19 cellular contexts compared by ENCODE assay signal in genomic region chr16:9334091-9334490, GRCh38.
DNase-seq lines count a peak whose midpoint lies in the region; ATAC-seq, FAIRE-seq and TF ChIP-seq lines count a peak whose summit lies in the region.
"Had no signal": no experiment of that assay in that cellular context is flagged by ENCODE, and none has a peak within 500 bp of the region (broad histone marks: within the 10 kb centered on the region; RNA-seq: fewer than 3 reads in every experiment).

No MANE protein-coding gene starts in this region.

- in situ Hi-C loops in HepG2 (cut with HindIII; ENCODE audit: extremely low pct_ligation_motif_present, low pct_unique_long_range_greater_than_20kb): no loop called here

- TF ChIP-seq RAD21 in HepG2 (CRISPR knock-in tag; IDR thresholded peaks at IDR 0.05): no peak

- BruUV-seq in HepG2 (replicated peaks; lab: Mats Ljungman, UMichigan): no TSS peak

- H2AFZ ChIP-seq in HepG2 (ENCODE audit: low read length): no peak overlapping the region
- H2AFZ ChIP-seq: GM23248 had no signal

- ATAC-seq in HepG2 (no peak), HG03439 (IDR thresholded peaks at IDR 0.05; ENCODE audit: unreplicated experiment) (no peak)
- ATAC-seq: A549, K562 had no signal

- no peaks in the 10 kb centered on the region for H3K36me3 ChIP-seq in HepG2 (replicated peaks in 1 of 2; ENCODE audit: control insufficient read depth in 1 of 2, insufficient read depth in 2 of 2, low read length in 2 of 2)
- H3K36me3 ChIP-seq: BLaER1, HAP-1 had no signal

- POLR2A ChIA-PET in HepG2 (lab: Yijun Ruan, JAX): no interaction called here

- no peak for TF ChIP-seq POLR2A in HepG2 (IDR thresholded peaks at IDR 0.05; ENCODE audit: insufficient read depth in 1 of 2, low read depth in 2 of 2, low read length in 2 of 2)

- intact Hi-C loops in HepG2 (cut with micrococcal nuclease; ENCODE audit: unreplicated experiment): no loop called here

- no peak overlapping the region for H3K4me2 ChIP-seq in HepG2 (ENCODE audit: low read depth, low read length)
- H3K4me2 ChIP-seq: A549, BLaER1 had no signal

- CTCF ChIA-PET in HepG2 (lab: Yijun Ruan, JAX; ENCODE audit: low intra/inter-chr PET ratio, low total read pairs): no interaction called here

- no peaks in the 10 kb centered on the region for H4K20me1 ChIP-seq in HepG2 (ENCODE audit: insufficient read depth, low read length)
- H4K20me1 ChIP-seq: BLaER1 had no signal

- H3K9me3 ChIP-seq in HepG2 (ENCODE audit: low read length): no peaks in the 10 kb centered on the region
- H3K9me3 ChIP-seq: A549, BLaER1, HAP-1 had no signal

- no peak for TF ChIP-seq CTCF in HepG2 (CRISPR knock-in tag; IDR thresholded peaks at IDR 0.05)

- no peaks in the 10 kb centered on the region for H3K79me2 ChIP-seq in HepG2 (ENCODE audit: insufficient read depth, low read length)

- no peak overlapping the region for H3K27ac ChIP-seq in HepG2 (ENCODE audit: extremely low read length, insufficient read depth, low read length)
- H3K27ac ChIP-seq: 22Rv1, A549, BLaER1, GM23248 had no signal

- no peaks in the 10 kb centered on the region for H3K4me1 ChIP-seq in HepG2 (ENCODE audit: insufficient read depth, low read length)
- H3K4me1 ChIP-seq: A549, HAP-1 had no signal

- no peak overlapping the region for H3K4me3 ChIP-seq in HepG2 (replicated peaks in 1 of 3; ENCODE audit: insufficient read depth in 1 of 3, low read depth in 2 of 3, low read length in 3 of 3)
- H3K4me3 ChIP-seq: A549, BLaER1, GM23248, HAP-1, K562 had no signal

- peaks cover 0 to 19% of the 10 kb centered on the region in 2 experiments; a peak in 3 of 5 replicates for H3K27me3 ChIP-seq in HepG2 (ENCODE audit: control insufficient read depth in 1 of 2, insufficient read depth in 2 of 2, low read length in 2 of 2)
- H3K27me3 ChIP-seq: BLaER1 had no signal

- H3K9ac ChIP-seq in HepG2 (ENCODE audit: insufficient read depth, low read depth, low read length): no peak overlapping the region
- H3K9ac ChIP-seq: BLaER1, GM23248 had no signal

- DNase-seq in DMS79 treated with DMSO at 0.1 percent for 48 hours (lab: John Stamatoyannopoulos, UW) (peak; percentile 5), DMS79 (lab: John Stamatoyannopoulos, UW) (no peak), dermis blood vessel endothelial cell (peak; percentile 17), glomerular endothelial cell (ENCODE audit: extremely low read depth, low read depth, low spot score) (peak; percentile 7), HepG2 (ENCODE audit: low spot score) (no peak), NCI-H748 (lab: John Stamatoyannopoulos, UW; ENCODE audit: unreplicated experiment) (no peak)
- DNase-seq: CD4-positive, alpha-beta memory T cell; DMS153; DND-41; EL; GM23248; IMR-90 had no signal

- TF ChIP-seq EP300 in HepG2 (IDR thresholded peaks at IDR 0.05; ENCODE audit: low read depth in 2 of 2, low read length in 2 of 2) (no peak), HepG2 (CRISPR knock-in tag; IDR thresholded peaks at IDR 0.05; ENCODE audit: borderline replicate concordance) (no peak)

- no peak for FAIRE-seq in HepG2 (lab: Jason Lieb, UNC)
- FAIRE-seq: A549, GM12891, K562 had no signal

TF ChIP-seq in HepG2, 621 proteins besides CTCF, POLR2A, EP300 and RAD21:
- TF ChIP-seq FOXP4 (CRISPR knock-in tag; IDR thresholded peaks at IDR 0.05) (no peak), ZNF17 (CRISPR knock-in tag; IDR thresholded peaks at IDR 0.05) (no peak), ZNF281 (CRISPR knock-in tag; IDR thresholded peaks at IDR 0.05; ENCODE audit: borderline replicate concordance) (no peak), HOXA9 (CRISPR knock-in tag; IDR thresholded peaks at IDR 0.05; ENCODE audit: borderline replicate concordance) (no peak), SOX6 (IDR thresholded peaks at IDR 0.05) (no peak), SOX6 (CRISPR knock-in tag; IDR thresholded peaks at IDR 0.05) (no peak), HNF4G (IDR thresholded peaks at IDR 0.05; ENCODE audit: borderline replicate concordance, low read depth, low read length) (no peak), HNF4G (CRISPR knock-in tag; IDR thresholded peaks at IDR 0.05; ENCODE audit: borderline replicate concordance, low read depth) (no peak), ZNF382 (CRISPR knock-in tag; IDR thresholded peaks at IDR 0.05; ENCODE audit: borderline replicate concordance) (no peak), ZUFSP (CRISPR knock-in tag; IDR thresholded peaks at IDR 0.05; ENCODE audit: borderline replicate concordance) (no peak), ZNF232 (CRISPR knock-in tag; IDR thresholded peaks at IDR 0.05; ENCODE audit: borderline replicate concordance) (no peak)

Comparison
In these comparisons a context has a peak if more than half of its experiments do, and no peak if none do; other contexts are left out.
1. DNase-seq: peak in DMS79 treated with DMSO at 0.1 percent for 48 hours (single experiment), dermis blood vessel endothelial cell (single experiment) and glomerular endothelial cell (single experiment); none in DMS79 (single experiment), HepG2 (single experiment) and NCI-H748 (single experiment).